Comparison of ENCODE assay signal across 19 cellular contexts in genomic region chr2:234468503-234468902, GRCh38. TPM values are rescaled to one million over a fixed set of nuclear protein-coding genes. Genes with fewer than 3 reads are reported as not detected.
DNase-seq lines count a peak whose midpoint lies in the region; ATAC-seq and TF ChIP-seq lines count a peak whose summit lies in the region.
"Had no signal": no experiment of that assay in that cellular context is flagged by ENCODE, and none has a peak within 500 bp of the region (broad histone marks: within the 10 kb centered on the region; RNA-seq: fewer than 3 reads in every experiment).

No MANE protein-coding gene starts in this region.

- H3K27me3 ChIP-seq in foreskin keratinocyte (no peaks in the 10 kb centered on the region), prostate gland (replicated peaks; ENCODE audit: insufficient read depth) (no peaks in the 10 kb centered on the region)
- H3K27me3 ChIP-seq: ascending aorta, gastrocnemius medialis had no signal

- POLR2A ChIA-PET in activated CD8-positive, alpha-beta T cell treated with anti-CD3 and anti-CD28 coated beads, Interleukin-2, amount 10 ng/mL, durations not matched to agents 7 days and 5 days (lab: Charles Lee), result interaction anchor here (0.7 to 1.4 kb wide), 2 partner anchors 14 to 177 kb away, joined by 4 to 5 read pairs; no protein-coding TSS in a partner anchor
- POLR2A ChIA-PET in activated CD4-positive, alpha-beta memory T cell treated with anti-CD3 and anti-CD28 coated beads for 36 hours (lab: Charles Lee), result no interaction called here

- WGBS in prostate gland, result 48% methylated on average over 5 of the region's 5 CpGs

- peak overlapping the region; percentile 49 for H3K27ac ChIP-seq in foreskin keratinocyte
- H3K27ac ChIP-seq in prostate gland, result no peak overlapping the region
- H3K27ac ChIP-seq: ascending aorta, gastrocnemius medialis had no signal

- H3K36me3 ChIP-seq in prostate gland, result no peaks in the 10 kb centered on the region
- H3K36me3 ChIP-seq: ascending aorta, gastrocnemius medialis had no signal

- TF ChIP-seq CTCF in foreskin keratinocyte (conservative IDR thresholded peaks at IDR 0.05) (no peak), prostate gland (IDR thresholded peaks at IDR 0.05) (no peak)

- intact Hi-C loops in prostate gland (cut with DNase I), result no loop called here
- intact Hi-C loops in activated CD4-positive, alpha-beta memory T cell treated with anti-CD3 and anti-CD28 coated beads for 36 hours (cut with micrococcal nuclease), result no loop called here

- no peak overlapping the region for H3K4me3 Mint-ChIP-seq in activated CD8-positive, alpha-beta T cell treated with anti-CD3 and anti-CD28 coated beads, Interleukin-2, amount 10 ng/mL, durations not matched to agents 7 days and 5 days
- H3K4me3 Mint-ChIP-seq in activated CD4-positive, alpha-beta memory T cell treated with anti-CD3 and anti-CD28 coated beads for 36 hours, result no peak overlapping the region
- H3K4me3 Mint-ChIP-seq: activated naive CD4-positive, alpha-beta T cell treated with anti-CD3 and anti-CD28 coated beads, Interleukin-2, amount 10 ng/mL, durations not matched to agents 7 days and 5 days; stimulated activated effector memory CD8-positive, alpha-beta T cell treated with anti-CD3 and anti-CD28 coated beads, Interleukin-12 subunit alpha, Interleukin-12 subunit beta, amount 100 ng/mL, for 72 hours; T-cell had no signal

- H3K4me1 ChIP-seq in foreskin keratinocyte, result peaks cover 34% of the 10 kb centered on the region
- H3K4me1 ChIP-seq in prostate gland (replicated peaks), result peaks cover 4% of the 10 kb centered on the region
- H3K4me1 ChIP-seq: ascending aorta, gastrocnemius medialis had no signal

- H3K4me3 ChIP-seq in prostate gland, result no peak overlapping the region
- H3K4me3 ChIP-seq: ascending aorta, gastrocnemius medialis had no signal

- TF ChIP-seq POLR2A in prostate gland (IDR thresholded peaks at IDR 0.05), result no peak

- no peaks in the 10 kb centered on the region for H3K9me3 ChIP-seq in prostate gland
- H3K9me3 ChIP-seq: ascending aorta, gastrocnemius medialis had no signal

- ATAC-seq in SK-N-SH treated with all-trans-retinoic acid at 6 μM for 48 hours (peak; percentile 78), foreskin keratinocyte (peak; percentile 71), HG02938 (IDR thresholded peaks at IDR 0.05; ENCODE audit: unreplicated experiment) (no peak)
- no peak for ATAC-seq in activated CD8-positive, alpha-beta T cell treated with anti-CD3 and anti-CD28 coated beads, Interleukin-2, amount 10 ng/mL, durations not matched to agents 7 days and 5 days
- ATAC-seq: stimulated activated effector memory CD8-positive, alpha-beta T cell treated with anti-CD3 and anti-CD28 coated beads, Interleukin-12 subunit alpha, Interleukin-12 subunit beta, amount 100 ng/mL, for 72 hours; T-cell had no signal

- peaks cover 3% of the 10 kb centered on the region for H3K36me3 Mint-ChIP-seq in activated CD8-positive, alpha-beta T cell treated with anti-CD3 and anti-CD28 coated beads, Interleukin-2, amount 10 ng/mL, durations not matched to agents 7 days and 5 days (ENCODE audit: low read depth)
- H3K36me3 Mint-ChIP-seq in activated CD4-positive, alpha-beta memory T cell treated with anti-CD3 and anti-CD28 coated beads for 36 hours, result no peaks in the 10 kb centered on the region
- H3K36me3 Mint-ChIP-seq: stimulated activated effector memory CD8-positive, alpha-beta T cell treated with anti-CD3 and anti-CD28 coated beads, Interleukin-12 subunit alpha, Interleukin-12 subunit beta, amount 100 ng/mL, for 72 hours; T-cell had no signal

- H3K27me3 Mint-ChIP-seq in activated CD8-positive, alpha-beta T cell treated with anti-CD3 and anti-CD28 coated beads, Interleukin-2, amount 10 ng/mL, durations not matched to agents 7 days and 5 days (ENCODE audit: low read depth), result no peaks in the 10 kb centered on the region
- H3K27me3 Mint-ChIP-seq in activated CD4-positive, alpha-beta memory T cell treated with anti-CD3 and anti-CD28 coated beads for 36 hours, result no peaks in the 10 kb centered on the region
- H3K27me3 Mint-ChIP-seq: activated naive CD4-positive, alpha-beta T cell treated with anti-CD3 and anti-CD28 coated beads, Interleukin-2, amount 10 ng/mL, durations not matched to agents 7 days and 5 days; T-cell had no signal

- H3K27ac Mint-ChIP-seq in activated CD8-positive, alpha-beta T cell treated with anti-CD3 and anti-CD28 coated beads, Interleukin-2, amount 10 ng/mL, durations not matched to agents 7 days and 5 days, result no peak overlapping the region
- no peak overlapping the region for H3K27ac Mint-ChIP-seq in activated CD4-positive, alpha-beta memory T cell treated with anti-CD3 and anti-CD28 coated beads for 36 hours
- H3K27ac Mint-ChIP-seq: activated naive CD4-positive, alpha-beta T cell treated with anti-CD3 and anti-CD28 coated beads, Interleukin-2, amount 10 ng/mL, durations not matched to agents 7 days and 5 days had no signal

- no peaks in the 10 kb centered on the region for H3K9me3 Mint-ChIP-seq in activated CD8-positive, alpha-beta T cell treated with anti-CD3 and anti-CD28 coated beads, Interleukin-2, amount 10 ng/mL, durations not matched to agents 7 days and 5 days (ENCODE audit: insufficient read depth)
- H3K9me3 Mint-ChIP-seq in activated CD4-positive, alpha-beta memory T cell treated with anti-CD3 and anti-CD28 coated beads for 36 hours, result peaks cover 6% of the 10 kb centered on the region
- H3K9me3 Mint-ChIP-seq: T-cell had no signal

- H3K4me1 Mint-ChIP-seq in activated CD8-positive, alpha-beta T cell treated with anti-CD3 and anti-CD28 coated beads, Interleukin-2, amount 10 ng/mL, durations not matched to agents 7 days and 5 days (ENCODE audit: low read depth), result peaks cover 17% of the 10 kb centered on the region
- H3K4me1 Mint-ChIP-seq in activated CD4-positive, alpha-beta memory T cell treated with anti-CD3 and anti-CD28 coated beads for 36 hours (ENCODE audit: low read depth), result peaks cover 45% of the 10 kb centered on the region

- in situ Hi-C loops in G401 (cut with HindIII; ENCODE audit: low sequenced_read_pairs), result no loop called here

- CTCF ChIA-PET in activated CD8-positive, alpha-beta T cell treated with anti-CD3 and anti-CD28 coated beads, Interleukin-2, amount 10 ng/mL, durations not matched to agents 7 days and 5 days (lab: Charles Lee), result interaction anchor here (0.6 to 1.2 kb wide), 3 partner anchors 9 to 15 kb away, joined by 3 read pairs; no protein-coding TSS in a partner anchor
- CTCF ChIA-PET in activated CD4-positive, alpha-beta memory T cell treated with anti-CD3 and anti-CD28 coated beads for 36 hours (lab: Charles Lee), result interaction anchor here (1.7 to 2.0 kb wide), 2 partner anchors 15 to 21 kb away, joined by 4 to 6 read pairs; no protein-coding TSS in a partner anchor

- DNase-seq in G401 (ENCODE audit: low spot score), result peak; percentile 76
- peak; percentile 61 to 79 for DNase-seq in foreskin keratinocyte
- DNase-seq in prostate gland (ENCODE audit: low spot score), result peak; percentile 70
- DNase-seq in activated CD8-positive, alpha-beta T cell treated with anti-CD3 and anti-CD28 coated beads, Interleukin-2, amount 10 ng/mL, durations not matched to agents 7 days and 5 days, result no peak
- no peak for DNase-seq in activated CD4-positive, alpha-beta memory T cell treated with anti-CD3 and anti-CD28 coated beads for 36 hours
- DNase-seq: activated CD4-positive, alpha-beta T cell treated with anti-CD3 and anti-CD28 coated beads, Interleukin-2, amount 50 U/mL, for 48 hours; activated naive CD4-positive, alpha-beta T cell treated with anti-CD3 and anti-CD28 coated beads, Interleukin-2, amount 10 ng/mL, durations not matched to agents 7 days and 5 days; AML-193; Calu3; gastrocnemius medialis; NCI-H1417 treated with DMSO at 0.1 percent for 48 hours; NCI-H2171; NCI-H69; occipital lobe; T-cell had no signal

TF ChIP-seq in SK-N-SH treated with all-trans-retinoic acid at 6 μM for 48 hours, 23 proteins besides CTCF, POLR2A, EP300 and RAD21 (continues in another document):
- TF ChIP-seq RARB (CRISPR knock-in tag; IDR thresholded peaks at IDR 0.05), result no peak
- no peak for TF ChIP-seq SNAI2 (CRISPR knock-in tag; IDR thresholded peaks at IDR 0.05)
- TF ChIP-seq ESRRG (CRISPR knock-in tag; IDR thresholded peaks at IDR 0.05), result no peak
- TF ChIP-seq TCF4 (CRISPR knock-in tag; IDR thresholded peaks at IDR 0.05; ENCODE audit: borderline replicate concordance), result 0 out of 2 replicates have a peak, but pooled peaks have one; percentile 28
- TF ChIP-seq PATZ1 (CRISPR knock-in tag; IDR thresholded peaks at IDR 0.05; ENCODE audit: borderline replicate concordance), result no peak
- no peak for TF ChIP-seq BACH2 (CRISPR knock-in tag; IDR thresholded peaks at IDR 0.05; ENCODE audit: borderline replicate concordance)
- no peak for TF ChIP-seq CSDC2 (CRISPR knock-in tag; IDR thresholded peaks at IDR 0.05)
- TF ChIP-seq ZNF565 (CRISPR knock-in tag; conservative IDR thresholded peaks at IDR 0.05; ENCODE audit: low read depth), result no peak
- no peak for TF ChIP-seq TOX (CRISPR knock-in tag; IDR thresholded peaks at IDR 0.05; ENCODE audit: borderline replicate concordance)
- no peak for TF ChIP-seq ZNF70 (CRISPR knock-in tag; IDR thresholded peaks at IDR 0.05)
- no peak for TF ChIP-seq GLIS3 (CRISPR knock-in tag; IDR thresholded peaks at IDR 0.05)
- TF ChIP-seq ZC3H10 (CRISPR knock-in tag; IDR thresholded peaks at IDR 0.05), result no peak

RNA-seq across cellular contexts. Expression of gene ARL4C, which starts 28.4 kb away (rescaled TPM):
- total RNA-seq in G401 (2014; rRNA removed; shearing (Covaris generic)), result 33.1 and 39.8 TPM in 2 replicates
- total RNA-seq in foreskin keratinocyte (139 and 150 TPM in 2 replicates), prostate gland (10 to 100 TPM in 1 of 2 donors, 1 to 10 TPM in 1; 8.5 to 20.5 TPM)
- 105 and 111 TPM in 2 replicates for polyA plus RNA-seq in foreskin keratinocyte
- 100 to 1,000 TPM; 123 to 126 TPM for total RNA-seq in activated CD8-positive, alpha-beta T cell treated with anti-CD3 and anti-CD28 coated beads, Interleukin-2, amount 10 ng/mL, durations not matched to agents 7 days and 5 days
- 10 to 100 TPM; 44.4 to 44.7 TPM for total RNA-seq in activated CD4-positive, alpha-beta memory T cell treated with anti-CD3 and anti-CD28 coated beads for 36 hours

Comparison
In these comparisons a context has a peak if more than half of its experiments do, and no peak if none do; other contexts are left out.
1. DNase-seq: peak in G401 (single experiment), foreskin keratinocyte (2 of 2) and prostate gland (single experiment); none in activated CD8-positive, alpha-beta T cell treated with anti-CD3 and anti-CD28 coated beads, Interleukin-2, amount 10 ng/mL, durations not matched to agents 7 days and 5 days (single experiment) and activated CD4-positive, alpha-beta memory T cell treated with anti-CD3 and anti-CD28 coated beads for 36 hours (single experiment).
2. ATAC-seq: peak in SK-N-SH treated with all-trans-retinoic acid at 6 μM for 48 hours (single experiment) and foreskin keratinocyte (single experiment); none in activated CD8-positive, alpha-beta T cell treated with anti-CD3 and anti-CD28 coated beads, Interleukin-2, amount 10 ng/mL, durations not matched to agents 7 days and 5 days (single experiment) and HG02938 (single experiment).